ENCODE assay signal across 9 cellular contexts in genomic region chr11:64853709-64854108, GRCh38. TPM values are rescaled to one million over a fixed set of nuclear protein-coding genes. Genes with fewer than 3 reads are reported as not detected.
A peak's percentile ranks its signal among the peaks of the same experiment; 100 is the strongest.
DNase-seq lines count a peak whose midpoint lies in the region; ATAC-seq and TF ChIP-seq lines count a peak whose summit lies in the region.
"Had no signal": no experiment of that assay in that cellular context is flagged by ENCODE, and none has a peak within 500 bp of the region (broad histone marks: within the 10 kb centered on the region; RNA-seq: fewer than 3 reads in every experiment).

No MANE protein-coding gene starts in this region.

- peaks cover 13% of the 10 kb centered on the region for H3K36me3 Mint-ChIP-seq in chondrocyte (ENCODE audit: low read depth)

- peak overlapping the region; percentile 32 for H3K27ac Mint-ChIP-seq in chondrocyte (ENCODE audit: unreplicated experiment)

- H3K36me3 ChIP-seq in DOHH2 (ENCODE audit: control insufficient read depth, low read length) (peaks cover 70% of the 10 kb centered on the region), OCI-LY3 (replicated peaks; ENCODE audit: low read depth, low read length) (peaks cover 40% of the 10 kb centered on the region)

- H3F3A ChIP-seq in DOHH2 (ENCODE audit: control insufficient read depth, insufficient read depth): peaks cover 42% of the 10 kb centered on the region

- H3K4me3 Mint-ChIP-seq in chondrocyte (ENCODE audit: unreplicated experiment): no peak overlapping the region

- peak overlapping the region; percentile 85 for H3K9ac ChIP-seq in OCI-LY3 (ENCODE audit: low read length)

- H3K9me3 ChIP-seq in DOHH2 (ENCODE audit: control insufficient read depth, insufficient read depth, low read length): no peaks in the 10 kb centered on the region
- H3K9me3 ChIP-seq in OCI-LY3 (ENCODE audit: insufficient read depth, low read length): no peaks in the 10 kb centered on the region

- H3K9me3 Mint-ChIP-seq in chondrocyte (ENCODE audit: low read depth): no peaks in the 10 kb centered on the region

- no peaks in the 10 kb centered on the region for H4K20me1 ChIP-seq in DOHH2 (ENCODE audit: control insufficient read depth, insufficient read depth, low read depth, low read length)
- H4K20me1 ChIP-seq in OCI-LY3 (ENCODE audit: insufficient read depth, low read length): no peaks in the 10 kb centered on the region

- H3K27me3 ChIP-seq in DOHH2 (ENCODE audit: control insufficient read depth, low read length) (no peaks in the 10 kb centered on the region), OCI-LY3 (ENCODE audit: low read depth, low read length) (no peaks in the 10 kb centered on the region)

- no peak overlapping the region for H2AFZ ChIP-seq in OCI-LY3 (ENCODE audit: low read depth, low read length)

- H3K4me2 ChIP-seq in DOHH2 (ENCODE audit: low read length) (peak overlapping the region; percentile 80), OCI-LY3 (ENCODE audit: low read length) (peak overlapping the region; percentile 91)

- H3K4me1 ChIP-seq in DOHH2 (ENCODE audit: control insufficient read depth, low read length) (peaks cover 98% of the 10 kb centered on the region), OCI-LY3 (ENCODE audit: low read length) (peaks cover 95% of the 10 kb centered on the region)

- H3K27me3 Mint-ChIP-seq in chondrocyte (ENCODE audit: low read depth): no peaks in the 10 kb centered on the region

- peak; percentile 76 for DNase-seq in chondrocyte (ENCODE audit: low spot score)
- no peak for DNase-seq in activated CD4-positive, CD25-positive, alpha-beta regulatory T cell (lab: John Stamatoyannopoulos, UW)
- no peak for DNase-seq in islet precursor cell
- DNase-seq: NCI-H526; stimulated activated CD4-positive, alpha-beta T cell treated with anti-CD3 and anti-CD28 coated beads, Interleukin-4, amount 100 ng/mL, for 24 hours had no signal

- ATAC-seq in GM18909 (IDR thresholded peaks at IDR 0.05; ENCODE audit: poor library complexity, unreplicated experiment): no peak

- peaks cover 44% of the 10 kb centered on the region for H3K4me1 Mint-ChIP-seq in chondrocyte (ENCODE audit: low read depth)

- H3K4me3 ChIP-seq in DOHH2 (ENCODE audit: low read length): peak overlapping the region; percentile 60
- peak overlapping the region; percentile 59 for H3K4me3 ChIP-seq in OCI-LY3 (ENCODE audit: low read length)
- no peak overlapping the region for H3K4me3 ChIP-seq in skin epidermis

- no peaks in the 10 kb centered on the region for H3K9me2 ChIP-seq in DOHH2 (replicated peaks; ENCODE audit: control insufficient read depth, low read length)

- TF ChIP-seq CTCF in DOHH2 (IDR thresholded peaks at IDR 0.05; ENCODE audit: low read depth, low read length, poor library complexity, severe bottlenecking) (no peak), OCI-LY3 (IDR thresholded peaks at IDR 0.05; ENCODE audit: low read depth, low read length) (no peak), chondrocyte (IDR thresholded peaks at IDR 0.05) (no peak)

- H3K27ac ChIP-seq in DOHH2 (ENCODE audit: low read depth, low read length): peak overlapping the region; percentile 98
- H3K27ac ChIP-seq in OCI-LY3 (ENCODE audit: low read length): peak overlapping the region; percentile 99
- H3K27ac ChIP-seq in skin epidermis: peak overlapping the region in 15 of 21 experiments; percentile 27 to 93 (median 72)

- H3K79me2 ChIP-seq in DOHH2 (ENCODE audit: control insufficient read depth, low read length) (peaks cover 53% of the 10 kb centered on the region), OCI-LY3 (ENCODE audit: low read length) (peaks cover 29% of the 10 kb centered on the region)

RNA-seq across cellular contexts. Expression of gene CDC42BPG, which starts 9.3 kb away (rescaled TPM):
- 0.17 to 0.46 TPM (median 0.35 TPM) in 3 replicates for total RNA-seq in chondrocyte

RNA-seq across cellular contexts. Expression of gene EHD1, which starts 24.7 kb away (rescaled TPM):
- 78.9 to 129 TPM (median 111 TPM) in 3 replicates for total RNA-seq in chondrocyte

RNA-seq across cellular contexts. Expression of gene MEN1, which starts 43.4 kb away (rescaled TPM):
- 19.5 to 26.4 TPM (median 20.4 TPM) in 3 replicates for total RNA-seq in chondrocyte

RNA-seq across cellular contexts. Expression of gene MAP4K2, which starts 50.7 kb away (rescaled TPM):
- 11.3 to 17.8 TPM (median 13.4 TPM) in 3 replicates for total RNA-seq in chondrocyte

Comparison
In these comparisons a context has a peak if more than half of its experiments do, and no peak if none do; other contexts are left out.
1. H3K4me3 ChIP-seq: peak in DOHH2 (single experiment) and OCI-LY3 (single experiment); none in skin epidermis (0 of 7).
2. Peak in every context shown above with its lines, with median percentiles within 50 percentile points of each other: H3K27ac ChIP-seq.